ENCODE assay signal across 10 cellular contexts in genomic region chrX:155094468-155095061, GRCh38. TPM values are rescaled to one million over a fixed set of nuclear protein-coding genes. Genes with fewer than 3 reads are reported as not detected.
A peak's percentile ranks its signal among the peaks of the same experiment; 100 is the strongest.
DNase-seq lines count a peak whose midpoint lies in the region; ATAC-seq, FAIRE-seq and TF ChIP-seq lines count a peak whose summit lies in the region.
"Had no signal": no experiment of that assay in that cellular context is flagged by ENCODE, and none has a peak within 500 bp of the region (broad histone marks: within the 10 kb centered on the region; RNA-seq: fewer than 3 reads in every experiment).

No MANE protein-coding gene starts in this region.

- H3K27ac ChIP-seq in small intestine (ENCODE audit: low read depth in 1 of 2, low read length in 1 of 2), result no peak overlapping the region

- H3K27ac Mint-ChIP-seq in T-helper 17 cell, result no peak overlapping the region
- H3K27ac Mint-ChIP-seq: IgD-negative memory B cell had no signal

- H3K36me3 Mint-ChIP-seq in T-helper 17 cell (ENCODE audit: low read depth), result no peaks in the 10 kb centered on the region
- H3K36me3 Mint-ChIP-seq: IgD-negative memory B cell had no signal

- ATAC-seq in T-helper 17 cell, result peak; percentile 80
- ATAC-seq in HG03460 (IDR thresholded peaks at IDR 0.05; ENCODE audit: unreplicated experiment), result no peak
- ATAC-seq in sciatic nerve, result no peak

- H3K9me3 ChIP-seq in T-helper 17 cell (ENCODE audit: control insufficient read depth, low read length, poor library complexity, severe bottlenecking) (no peaks in the 10 kb centered on the region), small intestine (ENCODE audit: control insufficient read depth, low read depth) (no peaks in the 10 kb centered on the region)

- no peak for DNase-seq in AG09309 (ENCODE audit: low read depth)
- peak; percentile 4 for DNase-seq in Daoy (ENCODE audit: low read depth)
- DNase-seq in HuH-7 (ENCODE audit: low spot score), result peak; percentile 8
- DNase-seq in T-helper 17 cell, result no peak
- DNase-seq in fibroblast of pulmonary artery (ENCODE audit: low read depth), result peak; percentile 43
- peak; percentile 24 for DNase-seq in small intestine
- DNase-seq in sciatic nerve (ENCODE audit: low spot score), result no peak

- no peaks in the 10 kb centered on the region for H3K4me1 ChIP-seq in small intestine (ENCODE audit: control insufficient read depth in 2 of 2, insufficient read depth in 1 of 2, low read depth in 1 of 2, low read length in 1 of 2)

- TF ChIP-seq CTCF in AG09309 (IDR thresholded peaks at IDR 0.05; ENCODE audit: control insufficient read depth, insufficient read depth, low read depth, low read length, missing control alignments) (peak; percentile 47), fibroblast of pulmonary artery (IDR thresholded peaks at IDR 0.05; ENCODE audit: low read length, missing control alignments) (peak; percentile 62)

- no peak overlapping the region for H3K4me3 ChIP-seq in AG09309 (ENCODE audit: control insufficient read depth, low read depth, low read length)
- H3K4me3 ChIP-seq in fibroblast of pulmonary artery (replicated peaks; ENCODE audit: low read depth, low read length), result no peak overlapping the region
- no peak overlapping the region for H3K4me3 ChIP-seq in small intestine (ENCODE audit: low read depth in 1 of 2, low read length in 2 of 2)

- WGBS in small intestine, 3 donors, result 46 to 50% (median 48%) methylated on average over 4 of the region's 4 CpGs

- H3K27me3 Mint-ChIP-seq in T-helper 17 cell, result no peaks in the 10 kb centered on the region
- H3K27me3 Mint-ChIP-seq: IgD-negative memory B cell had no signal

- H3K36me3 ChIP-seq in small intestine (ENCODE audit: control insufficient read depth in 2 of 2, insufficient read depth in 2 of 2, low read length in 2 of 2), result no peaks in the 10 kb centered on the region

- no peaks in the 10 kb centered on the region for H3K27me3 ChIP-seq in small intestine (ENCODE audit: control insufficient read depth in 2 of 2, insufficient read depth in 2 of 2, low read length in 2 of 2)

- H3K4me3 Mint-ChIP-seq in T-helper 17 cell, result no peak overlapping the region
- H3K4me3 Mint-ChIP-seq: IgD-negative memory B cell had no signal

- peaks cover 4% of the 10 kb centered on the region for H3K4me1 Mint-ChIP-seq in T-helper 17 cell

- FAIRE-seq in small intestine (lab: Jason Lieb, UNC), result no peak
- FAIRE-seq: islet of Langerhans had no signal

- intact Hi-C loops in sciatic nerve (cut with DNase I), result no loop called here

RNA-seq across cellular contexts. Expression of gene BRCC3, which starts 23.3 kb away (rescaled TPM):
- 10.1 and 10.7 TPM in 2 replicates for total RNA-seq in Daoy (2014; rRNA removed; shearing (Covaris generic))
- total RNA-seq in T-helper 17 cell (10 to 100 TPM; 11.1 to 12.4 TPM), sciatic nerve (12.3 TPM)
- 10 to 100 TPM; 14.3 to 28.5 (median 19.7) TPM for polyA plus RNA-seq in small intestine

RNA-seq across cellular contexts. Expression of gene CMC4, which starts 23.6 kb away (rescaled TPM):
- 5.8 and 9.0 TPM in 2 replicates for total RNA-seq in Daoy (2014; rRNA removed; shearing (Covaris generic))
- total RNA-seq in T-helper 17 cell (1 to 10 TPM; 4.3 to 6.9 TPM), sciatic nerve (3.9 TPM)
- 10 to 100 TPM; 12.7 to 17.3 (median 13.2) TPM for polyA plus RNA-seq in small intestine

RNA-seq across cellular contexts. Expression of gene MTCP1, which starts 23.6 kb away (rescaled TPM):
- 6.3 and 15.9 TPM in 2 replicates for total RNA-seq in Daoy (2014; rRNA removed; shearing (Covaris generic))
- total RNA-seq in T-helper 17 cell, result 10 to 100 TPM; 12.2 to 18.0 TPM
- 10 to 100 TPM; 13.5 to 42.3 (median 16.5) TPM for polyA plus RNA-seq in small intestine
- 22.9 TPM for total RNA-seq in sciatic nerve

Comparison
In these comparisons a context has a peak if more than half of its experiments do, and no peak if none do; other contexts are left out.
1. DNase-seq: peak in Daoy (single experiment), HuH-7 (single experiment), fibroblast of pulmonary artery (single experiment) and small intestine (single experiment); none in AG09309 (single experiment), T-helper 17 cell (0 of 3) and sciatic nerve (single experiment).